ENCODE assay signal across 8 cellular contexts in the genomic region with DNA sequence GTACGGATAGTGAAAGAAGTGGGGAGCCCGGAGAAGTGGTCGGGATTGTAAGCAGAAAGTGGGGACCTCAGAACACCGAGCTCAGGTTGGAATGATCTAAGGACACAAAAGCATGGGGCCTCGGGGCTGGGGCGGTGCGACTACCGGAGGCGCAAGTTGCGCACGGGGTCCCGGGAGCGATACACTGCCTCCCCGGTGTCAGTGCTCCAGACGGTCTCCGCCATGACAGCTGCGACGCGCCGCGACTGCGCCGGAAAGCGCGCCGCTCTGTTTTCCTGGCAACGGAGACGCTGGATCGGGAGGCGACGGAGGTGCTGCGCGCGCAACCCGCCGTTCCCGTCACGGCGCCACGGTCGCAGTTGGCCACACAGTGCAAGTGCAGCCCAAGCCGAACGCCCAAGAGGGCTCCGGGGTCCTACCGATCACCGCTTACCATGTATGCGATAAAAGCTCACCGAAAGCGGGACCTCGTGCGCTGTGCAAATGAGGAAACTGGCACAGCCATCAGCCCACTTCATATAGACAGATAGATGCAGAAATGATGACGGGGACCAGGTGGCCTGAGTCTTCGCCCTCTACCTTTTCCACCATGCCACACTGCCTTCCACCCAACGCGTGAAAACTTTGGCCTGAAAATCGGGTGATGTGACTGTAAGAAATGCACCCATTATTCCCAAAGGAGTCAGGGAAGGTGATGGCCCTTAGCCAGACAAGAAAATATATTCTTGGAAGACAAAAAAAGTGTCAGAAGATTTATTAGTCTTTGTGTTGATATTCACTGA. TPM values are rescaled to one million over a fixed set of nuclear protein-coding genes. Genes with fewer than 3 reads are reported as not detected.
DNase-seq lines count a peak whose midpoint lies in the region; ATAC-seq, FAIRE-seq and TF ChIP-seq lines count a peak whose summit lies in the region.

MKS1 (minus strand) TSS at position 249 of the 782 bp plus-strand sequence; CDS start at position 224, 25 bp downstream.

- peaks cover 2% of the 10 kb centered on the region for H3K27me3 Mint-ChIP-seq in central memory CD8-positive, alpha-beta T cell

- no peaks in the 10 kb centered on the region for H3K79me2 ChIP-seq in keratinocyte (ENCODE audit: control insufficient read depth, insufficient read depth, low read length)

- peak; percentile 55 to 81 (median 80) for TF ChIP-seq CTCF in keratinocyte (optimal IDR thresholded peaks at IDR 0.05 in 1 of 3, IDR thresholded peaks at IDR 0.05 in 1 of 3, conservative IDR thresholded peaks at IDR 0.05 in 1 of 3; ENCODE audit: extremely low read depth in 1 of 3, insufficient read depth in 2 of 3, low read length in 3 of 3)

- peak within 1 kb of the TSS; percentile 99 for H3K4me2 ChIP-seq in keratinocyte (ENCODE audit: control insufficient read depth, extremely low read depth, insufficient read depth, low read depth, low read length)

- no peaks in the 10 kb centered on the region for H3K9me3 Mint-ChIP-seq in central memory CD8-positive, alpha-beta T cell

- dilution Hi-C loops in keratinocyte (cut with MboI; ENCODE audit: extremely low pct_ligation_motif_present, low sequenced_read_pairs), result no loop called here

- peak within 1 kb of the TSS; percentile 96 for H3K27ac Mint-ChIP-seq in central memory CD8-positive, alpha-beta T cell (ENCODE audit: low read depth)

- no peaks in the 10 kb centered on the region for H4K20me1 ChIP-seq in keratinocyte (ENCODE audit: control insufficient read depth, extremely low read depth, insufficient read depth, low read length)

- peaks cover 22% of the 10 kb centered on the region for H3K36me3 Mint-ChIP-seq in central memory CD8-positive, alpha-beta T cell (ENCODE audit: insufficient read depth)

- H3K9me3 ChIP-seq in keratinocyte (ENCODE audit: control insufficient read depth, low read depth, low read length), result no peaks in the 10 kb centered on the region

- H2AFZ ChIP-seq in keratinocyte (ENCODE audit: control insufficient read depth, low read length), result peak within 1 kb of the TSS; percentile 99

- H3K4me3 ChIP-seq in keratinocyte (ENCODE audit: control insufficient read depth in 2 of 3, extremely low read depth in 1 of 3, insufficient read depth in 2 of 3, low read depth in 1 of 3, low read length in 3 of 3), result peak within 1 kb of the TSS; percentile 86 to 92 (median 88)

- H3K4me3 Mint-ChIP-seq in central memory CD8-positive, alpha-beta T cell, result peak within 1 kb of the TSS; percentile 90

- peaks cover 13% of the 10 kb centered on the region for H3K4me1 ChIP-seq in keratinocyte (ENCODE audit: control insufficient read depth, extremely low read depth, insufficient read depth, low read length)

- peaks cover 0 to 2% of the 10 kb centered on the region in 2 experiments for H3K36me3 ChIP-seq in keratinocyte (ENCODE audit: control insufficient read depth in 2 of 2, extremely low read depth in 1 of 2, insufficient read depth in 2 of 2, low read length in 2 of 2)

- H3K4me1 Mint-ChIP-seq in central memory CD8-positive, alpha-beta T cell, result peaks cover 14% of the 10 kb centered on the region

- H3K27ac ChIP-seq in keratinocyte (ENCODE audit: control insufficient read depth, insufficient read depth, low read length), result peak within 1 kb of the TSS; percentile 77

- DNase-seq in Ammon's horn (ENCODE audit: low spot score), result peak; percentile 95
- DNase-seq in NCI-H345 treated with DMSO at 0.1 percent for 48 hours (lab: John Stamatoyannopoulos, UW; ENCODE audit: unreplicated experiment), result peak; percentile 85
- DNase-seq in activated CD4-positive, CD25-positive, alpha-beta regulatory T cell treated with anti-CD3 and anti-CD28 coated beads, Interleukin-2, amount 50 U/mL, for 16 hours (ENCODE audit: low read depth, low spot score), result peak; percentile 88
- peak; percentile 88 to 94 for DNase-seq in central memory CD8-positive, alpha-beta T cell (ENCODE audit: low spot score in 2 of 2)
- peak; percentile 23 for DNase-seq in keratinocyte (ENCODE audit: low read depth, low spot score)
- DNase-seq in stimulated activated CD4-positive, alpha-beta T cell treated with anti-CD3 and anti-CD28 coated beads, Interleukin-12 subunit alpha, Interleukin-12 subunit beta, amount 100 ng/mL, for 48 hours (ENCODE audit: low read depth in 2 of 3, low spot score in 1 of 3), result peak; percentile 88 to 94 (median 94)

- ATAC-seq in GM19035 (IDR thresholded peaks at IDR 0.05; ENCODE audit: unreplicated experiment), result peak; percentile 94
- peak; percentile 91 for ATAC-seq in HG03342 (IDR thresholded peaks at IDR 0.05; ENCODE audit: unreplicated experiment)
- ATAC-seq in central memory CD8-positive, alpha-beta T cell (replicated peaks; ENCODE audit: extremely low read depth, poor library complexity, severe bottlenecking), result peak; percentile 96

- H3K9me1 ChIP-seq in keratinocyte (ENCODE audit: control insufficient read depth, extremely low read depth, insufficient read depth, low read length), result no peaks in the 10 kb centered on the region

- no peaks in the 10 kb centered on the region for H3K27me3 ChIP-seq in keratinocyte (ENCODE audit: control insufficient read depth, extremely low read depth, insufficient read depth, low read length)

- peak within 1 kb of the TSS; percentile 88 for H3K9ac ChIP-seq in keratinocyte (ENCODE audit: control insufficient read depth, extremely low read depth, insufficient read depth, low read length)

- FAIRE-seq in keratinocyte (lab: Jason Lieb, UNC), result peak; percentile 53

RNA-seq across cellular contexts. Expression of gene MKS1, which starts in this region (rescaled TPM):
- polyA plus RNA-seq in keratinocyte, result 11.2 to 12.2 TPM (median 12.0 TPM) in 3 replicates
- 6.6 TPM for polyA plus RNA-seq in keratinocyte (2011; ENCODE audit: low read depth)
- 8.4 and 8.9 TPM in 2 replicates for polyA plus RNA-seq in keratinocyte (2011; cell fraction: cytosol; rRNA removed)
- polyA plus RNA-seq in keratinocyte (2011; cell fraction: nucleus; rRNA removed), result 23.4 and 26.9 TPM in 2 replicates
- 10.3 and 10.7 TPM in 2 replicates for polyA plus RNA-seq in keratinocyte (2012; ENCODE audit: low replicate concordance)
- 10.6 to 26.7 TPM (median 14.0 TPM) in 3 replicates for polyA minus RNA-seq in keratinocyte
- 14.6 TPM for polyA minus RNA-seq in keratinocyte (2011; cell fraction: cytosol; rRNA and poly(A)+ RNA removed)
- 9.6 and 10.2 TPM in 2 replicates for polyA minus RNA-seq in keratinocyte (2011; cell fraction: nucleus; rRNA and poly(A)+ RNA removed)

Comparison
In these comparisons a context has a peak if more than half of its experiments do, and no peak if none do; other contexts are left out.
1. Peak in every context shown above with its lines: DNase-seq, ATAC-seq, H3K4me3 ChIP-seq and H3K27ac ChIP-seq.
2. DNase-seq: peak in every context shown above with its lines; median percentile 95 in Ammon's horn; 94 in stimulated activated CD4-positive, alpha-beta T cell treated with anti-CD3 and anti-CD28 coated beads, Interleukin-12 subunit alpha, Interleukin-12 subunit beta, amount 100 ng/mL, for 48 hours; 91 in central memory CD8-positive, alpha-beta T cell; 88 in activated CD4-positive, CD25-positive, alpha-beta regulatory T cell treated with anti-CD3 and anti-CD28 coated beads, Interleukin-2, amount 50 U/mL, for 16 hours; 85 in NCI-H345 treated with DMSO at 0.1 percent for 48 hours; 23 in keratinocyte.